In the genomic region with DNA sequence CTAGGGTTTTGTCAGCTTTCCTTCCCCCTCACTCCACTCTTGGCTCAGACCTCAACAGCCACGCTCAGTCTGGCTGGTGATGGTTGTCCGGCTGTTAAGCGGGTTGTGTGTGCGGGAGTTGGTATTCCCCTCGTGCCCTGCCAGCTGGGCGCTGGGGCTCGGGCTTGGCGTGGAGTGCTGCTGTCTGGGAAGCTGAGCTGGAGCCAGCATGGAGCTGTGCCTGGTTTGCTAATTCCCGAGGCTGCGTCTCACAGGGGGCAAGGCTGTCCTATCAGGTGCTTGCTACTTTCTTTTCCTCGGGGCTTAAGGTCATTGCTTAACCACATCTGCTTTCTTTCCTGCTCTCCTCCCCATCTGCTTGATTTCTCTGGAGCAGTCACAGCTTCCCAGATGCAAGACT, we compare ENCODE assay signal across 9 cellular contexts. TPM values are rescaled to one million over a fixed set of nuclear protein-coding genes. Genes with fewer than 3 reads are reported as not detected.
DNase-seq lines count a peak whose midpoint lies in the region.
"Had no signal": no experiment of that assay in that cellular context is flagged by ENCODE, and none has a peak within 500 bp of the region (broad histone marks: within the 10 kb centered on the region; RNA-seq: fewer than 3 reads in every experiment).

No MANE protein-coding gene starts in this region.

- H4K8ac ChIP-seq in mesenchymal stem cell (ENCODE audit: low read length): no peak overlapping the region

- H3K23ac ChIP-seq in mesenchymal stem cell (ENCODE audit: low read length in 2 of 2): peak overlapping the region in 1 of 2 experiments; percentile 87

- no peak overlapping the region for H2BK120ac ChIP-seq in mesenchymal stem cell (ENCODE audit: low read depth, low read length)

- no peaks in the 10 kb centered on the region for H3K9me3 ChIP-seq in mesenchymal stem cell (ENCODE audit: control insufficient read depth, low read length)

- no peak overlapping the region for H2BK5ac ChIP-seq in mesenchymal stem cell (ENCODE audit: low read depth, low read length, poor library complexity, severe bottlenecking)

- H3K4me3 ChIP-seq in mesenchymal stem cell (ENCODE audit: insufficient read depth in 1 of 2, low read depth in 1 of 2, low read length in 2 of 2): peak overlapping the region in 1 of 2 experiments; percentile 12

- 70% methylated on average over 11 of the region's 11 CpGs for WGBS in mesenchymal stem cell

- H3K4me1 ChIP-seq in mesenchymal stem cell (ENCODE audit: control insufficient read depth, insufficient read depth, low read depth, low read length): peaks cover 16% of the 10 kb centered on the region

- no peak overlapping the region for H3K27ac ChIP-seq in mesenchymal stem cell (ENCODE audit: low read length, poor library complexity, severe bottlenecking)

- H2AK5ac ChIP-seq in mesenchymal stem cell (ENCODE audit: low read length, severe bottlenecking): no peak overlapping the region

- no peak overlapping the region for H4K91ac ChIP-seq in mesenchymal stem cell (ENCODE audit: low read length)

- H2AFZ ChIP-seq in mesenchymal stem cell (ENCODE audit: low read depth, low read length): no peak overlapping the region

- peak overlapping the region in 1 of 2 experiments; percentile 37 for H3K18ac ChIP-seq in mesenchymal stem cell (ENCODE audit: low read depth in 1 of 2, low read length in 2 of 2)

- H3K4me2 ChIP-seq in mesenchymal stem cell (ENCODE audit: low read length, poor library complexity, severe bottlenecking): no peak overlapping the region

- no peak overlapping the region for H2BK15ac ChIP-seq in mesenchymal stem cell (ENCODE audit: low read depth, poor library complexity, severe bottlenecking)

- no peaks in the 10 kb centered on the region for H3K27me3 ChIP-seq in mesenchymal stem cell (ENCODE audit: control insufficient read depth in 1 of 2, insufficient read depth in 1 of 2, low read length in 2 of 2)

- H3K79me1 ChIP-seq in mesenchymal stem cell (replicated peaks; ENCODE audit: low read length, poor library complexity, severe bottlenecking): peaks cover 60% of the 10 kb centered on the region

- DNase-seq in activated CD8-positive, alpha-beta memory T cell treated with anti-CD3 and anti-CD28 coated beads, Interleukin-2, amount 50 U/mL, for 4 hours: peak; percentile 11
- DNase-seq in activated CD8-positive, alpha-beta memory T cell treated with anti-CD3 and anti-CD28 coated beads for 24 hours: no peak
- DNase-seq in fibroblast of gingiva (ENCODE audit: low read depth) (peak; percentile 78), mesenchymal stem cell (peak; percentile 68), ureter (ENCODE audit: low spot score) (peak; percentile 68), NCI-H774 (lab: John Stamatoyannopoulos, UW) (no peak), NCI-H345 treated with DMSO at 0.1 percent for 48 hours (lab: John Stamatoyannopoulos, UW; ENCODE audit: unreplicated experiment) (no peak), UCSD-AML1 (lab: John Stamatoyannopoulos, UW; ENCODE audit: unreplicated experiment) (no peak)
- DNase-seq: NCI-H526 had no signal

- H3K14ac ChIP-seq in mesenchymal stem cell (ENCODE audit: low read length in 2 of 2): no peak overlapping the region

- peak overlapping the region in 1 of 2 experiments; percentile 55 for H2BK12ac ChIP-seq in mesenchymal stem cell (ENCODE audit: low read length in 2 of 2)

- no peak overlapping the region for H3K9ac ChIP-seq in mesenchymal stem cell (ENCODE audit: low read length)

- H3K36me3 ChIP-seq in mesenchymal stem cell (ENCODE audit: control insufficient read depth in 1 of 2, insufficient read depth in 2 of 2, low read depth in 1 of 2, low read length in 2 of 2): peaks cover 59 to 75% of the 10 kb centered on the region in 2 experiments

- no peak overlapping the region for H3K4ac ChIP-seq in mesenchymal stem cell (ENCODE audit: low read depth in 1 of 2, low read length in 2 of 2)

RNA-seq across cellular contexts. Expression of a gene that starts 29.9 kb away (rescaled TPM):
- polyA plus RNA-seq in mesenchymal stem cell (2013, experiment 1 of 2): 99.5 TPM
- 101 TPM for polyA plus RNA-seq in mesenchymal stem cell (2013, experiment 2 of 2)
- 44.2 TPM for total RNA-seq in ureter

Comparison
In these comparisons a context has a peak if more than half of its experiments do, and no peak if none do; other contexts are left out.
1. DNase-seq: peak in activated CD8-positive, alpha-beta memory T cell treated with anti-CD3 and anti-CD28 coated beads, Interleukin-2, amount 50 U/mL, for 4 hours (single experiment), fibroblast of gingiva (single experiment), mesenchymal stem cell (single experiment) and ureter (single experiment); none in activated CD8-positive, alpha-beta memory T cell treated with anti-CD3 and anti-CD28 coated beads for 24 hours (single experiment), NCI-H774 (single experiment), NCI-H345 treated with DMSO at 0.1 percent for 48 hours (single experiment) and UCSD-AML1 (single experiment).